Comparison of ENCODE assay signal across 11 cellular contexts in the genomic region with DNA sequence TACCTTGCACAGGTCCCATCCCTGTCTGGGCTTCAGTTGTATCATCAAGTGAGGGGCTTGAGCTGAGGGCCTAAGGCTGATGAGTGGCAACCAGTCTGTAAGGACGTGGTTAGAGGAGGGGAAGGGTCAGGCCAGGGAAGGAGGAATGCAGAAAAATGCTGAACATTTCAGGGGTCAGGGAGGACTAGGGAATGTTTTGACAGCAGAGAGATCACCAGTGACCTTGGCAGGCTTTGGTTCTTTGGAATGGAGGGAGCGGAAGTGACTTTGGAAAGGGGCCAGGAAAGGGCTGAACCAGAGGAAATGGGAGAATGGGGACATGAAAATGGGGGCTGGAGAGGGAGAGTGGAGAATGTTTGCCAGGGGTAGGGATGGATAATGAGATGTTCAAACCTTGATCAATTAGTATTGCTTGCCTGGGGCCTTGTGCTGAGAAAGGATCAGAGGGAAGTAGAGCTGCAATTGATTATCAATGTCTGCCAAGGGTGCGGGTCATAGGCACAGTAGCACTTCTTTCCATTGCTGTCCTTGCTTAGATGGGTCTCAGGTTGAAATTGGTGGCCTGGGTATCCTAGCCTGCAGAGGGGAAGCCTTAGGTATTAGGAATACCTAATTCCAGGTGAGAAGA. TPM values are rescaled to one million over a fixed set of nuclear protein-coding genes. Genes with fewer than 3 reads are reported as not detected.
DNase-seq lines count a peak whose midpoint lies in the region; ATAC-seq and TF ChIP-seq lines count a peak whose summit lies in the region.
"Had no signal": no experiment of that assay in that cellular context is flagged by ENCODE, and none has a peak within 500 bp of the region (broad histone marks: within the 10 kb centered on the region; RNA-seq: fewer than 3 reads in every experiment).

No MANE protein-coding gene starts in this region.

- H3K4me1 ChIP-seq in right lobe of liver (peaks cover 0 to 25% (median 6%) of the 10 kb centered on the region in 4 donors), tibial artery (peaks cover 0 to 96% (median 42%) of the 10 kb centered on the region in 4 donors)
- H3K4me1 ChIP-seq: prostate gland had no signal

- H3K27me3 Mint-ChIP-seq in activated naive CD4-positive, alpha-beta T cell treated with anti-CD3 and anti-CD28 coated beads, Interleukin-2, amount 10 ng/mL, durations not matched to agents 7 days and 5 days = no peaks in the 10 kb centered on the region

- H3K27me3 ChIP-seq in right lobe of liver (no peaks in the 10 kb centered on the region), tibial artery (no peaks in the 10 kb centered on the region)

- H3K27ac ChIP-seq in right lobe of liver (no peak overlapping the region), tibial artery (peak overlapping the region; percentile 75 to 79)
- H3K27ac ChIP-seq: prostate gland had no signal

- no peaks in the 10 kb centered on the region for H3K9me3 Mint-ChIP-seq in activated naive CD4-positive, alpha-beta T cell treated with anti-CD3 and anti-CD28 coated beads, Interleukin-2, amount 10 ng/mL, durations not matched to agents 7 days and 5 days

- H3K4me1 Mint-ChIP-seq in activated naive CD4-positive, alpha-beta T cell treated with anti-CD3 and anti-CD28 coated beads, Interleukin-2, amount 10 ng/mL, durations not matched to agents 7 days and 5 days = peaks cover 90% of the 10 kb centered on the region

- TF ChIP-seq POLR2A in right lobe of liver (IDR thresholded peaks at IDR 0.05) = no peak

- H3K36me3 Mint-ChIP-seq in activated naive CD4-positive, alpha-beta T cell treated with anti-CD3 and anti-CD28 coated beads, Interleukin-2, amount 10 ng/mL, durations not matched to agents 7 days and 5 days = peaks cover 57% of the 10 kb centered on the region

- H3K4me3 ChIP-seq in cardiac fibroblast (replicated peaks in 1 of 2; ENCODE audit: low read depth in 2 of 2, low read length in 2 of 2) (no peak overlapping the region), right lobe of liver (no peak overlapping the region), tibial artery (no peak overlapping the region)
- H3K4me3 ChIP-seq: prostate gland had no signal

- H3K27ac Mint-ChIP-seq in activated naive CD4-positive, alpha-beta T cell treated with anti-CD3 and anti-CD28 coated beads, Interleukin-2, amount 10 ng/mL, durations not matched to agents 7 days and 5 days = peak overlapping the region; percentile 95

- intact Hi-C loops in right lobe of liver (cut with DNase I) (no loop called here), tibial artery (cut with DNase I; ENCODE audit: low total_unique reads) (no loop called here)

- H3K9me3 ChIP-seq in right lobe of liver (no peaks in the 10 kb centered on the region), tibial artery (no peaks in the 10 kb centered on the region)
- H3K9me3 ChIP-seq: prostate gland had no signal

- no peak overlapping the region for H3K4me3 Mint-ChIP-seq in activated naive CD4-positive, alpha-beta T cell treated with anti-CD3 and anti-CD28 coated beads, Interleukin-2, amount 10 ng/mL, durations not matched to agents 7 days and 5 days

- H3K36me3 ChIP-seq in right lobe of liver (no peaks in the 10 kb centered on the region), tibial artery (peaks cover 0 to 11% (median 9%) of the 10 kb centered on the region in 3 donors)
- H3K36me3 ChIP-seq: prostate gland had no signal

- CTCF ChIA-PET in activated naive CD4-positive, alpha-beta T cell treated with anti-CD3 and anti-CD28 coated beads, Interleukin-2, amount 10 ng/mL, durations not matched to agents 7 days and 5 days (lab: Charles Lee) = interaction anchor here (0.8 to 1.8 kb wide), 3 partner anchors 15 to 103 kb away, joined by 4 to 9 read pairs (median 5); no protein-coding TSS in a partner anchor

- WGBS in right lobe of liver (ENCODE audit: insufficient coverage, low coverage, low lambda C conversion rate, missing lambda C conversion rate) = 8% methylated on average over 2 of the region's 3 CpGs

- no peak for DNase-seq in activated naive CD4-positive, alpha-beta T cell treated with anti-CD3 and anti-CD28 coated beads, Interleukin-2, amount 10 ng/mL, durations not matched to agents 7 days and 5 days
- no peak for DNase-seq in activated naive CD4-positive, alpha-beta T cell treated with anti-CD3 and anti-CD28 coated beads, Interleukin-2, amount 50 U/mL, for 16 hours
- peak; percentile 51 to 83 for DNase-seq in cardiac fibroblast (ENCODE audit: low read depth in 2 of 2)
- no peak for DNase-seq in right lobe of liver
- no peak for DNase-seq in tibial artery
- no peak for DNase-seq in cortex of kidney (lab: John Stamatoyannopoulos, UW)
- no peak for DNase-seq in SKM-1 (lab: John Stamatoyannopoulos, UW; ENCODE audit: unreplicated experiment)
- DNase-seq: amniotic stem cell, NCI-H510A had no signal

- ATAC-seq in right lobe of liver (peak; percentile 19 to 62 (median 54)), HG03378 (IDR thresholded peaks at IDR 0.05; ENCODE audit: unreplicated experiment) (no peak)

- TF ChIP-seq CTCF in cardiac fibroblast (IDR thresholded peaks at IDR 0.05; ENCODE audit: low read depth, low read length) (no peak), right lobe of liver (IDR thresholded peaks at IDR 0.05) (no peak), tibial artery (IDR thresholded peaks at IDR 0.05) (no peak)

RNA-seq across cellular contexts. Expression of a gene that starts 7.4 kb away (rescaled TPM):
- total RNA-seq in right lobe of liver = 10 to 100 TPM; 15.3 to 24.3 (median 16.7) TPM

Comparison
In these comparisons a context has a peak if more than half of its experiments do, and no peak if none do; other contexts are left out.
1. DNase-seq: peak in cardiac fibroblast (2 of 2); none in activated naive CD4-positive, alpha-beta T cell treated with anti-CD3 and anti-CD28 coated beads, Interleukin-2, amount 10 ng/mL, durations not matched to agents 7 days and 5 days (single experiment), activated naive CD4-positive, alpha-beta T cell treated with anti-CD3 and anti-CD28 coated beads, Interleukin-2, amount 50 U/mL, for 16 hours (single experiment), right lobe of liver (0 of 3), tibial artery (0 of 2), cortex of kidney (single experiment) and SKM-1 (single experiment).
2. H3K27ac ChIP-seq: peak in tibial artery (2 of 2); none in right lobe of liver (0 of 3).